Comparison of ENCODE assay signal across 16 cellular contexts in the genomic region with DNA sequence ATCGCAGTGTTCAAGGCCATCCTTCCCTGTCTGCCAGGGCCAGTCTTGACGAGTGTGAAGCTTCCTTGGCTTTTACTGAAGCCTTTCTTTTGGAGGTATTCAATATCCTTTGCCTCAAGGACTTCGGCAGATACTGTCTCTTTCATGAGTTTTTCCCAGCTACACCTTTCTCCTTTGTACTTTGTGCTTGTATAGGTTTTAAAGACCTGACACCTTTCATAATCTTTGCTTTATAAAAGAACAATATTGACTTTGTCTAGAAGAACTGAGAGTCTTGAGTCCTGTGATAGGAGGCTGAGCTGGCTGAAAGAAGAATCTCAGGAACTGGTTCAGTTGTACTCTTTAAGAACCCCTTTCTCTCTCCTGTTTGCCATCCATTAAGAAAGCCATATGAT. TPM values are rescaled to one million over a fixed set of nuclear protein-coding genes. Genes with fewer than 3 reads are reported as not detected.
"Had no signal": no experiment of that assay in that cellular context is flagged by ENCODE, and none has a peak within 500 bp of the region (broad histone marks: within the 10 kb centered on the region; RNA-seq: fewer than 3 reads in every experiment).

No MANE protein-coding gene starts in this region.

- H3K4me3 ChIP-seq: esophagus muscularis mucosa, gastrocnemius medialis, lung, ovary, right atrium auricular region, tibial nerve had no signal

- H3K36me3 ChIP-seq: gastrocnemius medialis, ovary, right atrium auricular region had no signal

- H3K27me3 ChIP-seq: esophagus muscularis mucosa, gastrocnemius medialis, ovary, right atrium auricular region, tibial nerve had no signal

- ATAC-seq: effector memory CD8-positive, alpha-beta T cell; gastrocnemius medialis; left ventricle myocardium superior; naive thymus-derived CD4-positive, alpha-beta T cell had no signal

- DNase-seq: effector memory CD8-positive, alpha-beta T cell; gastrocnemius medialis; immature natural killer cell; left ventricle myocardium superior; mesendoderm; naive thymus-derived CD4-positive, alpha-beta T cell; ovary; stimulated activated CD4-positive, alpha-beta T cell treated with anti-CD3 and anti-CD28 coated beads, Interleukin-12 subunit alpha, Interleukin-12 subunit beta, amount 100 ng/mL, for 4 hours had no signal

- H3K4me1 ChIP-seq: gastrocnemius medialis, right atrium auricular region had no signal

- H3K27ac ChIP-seq: epithelial cell of prostate, esophagus muscularis mucosa, gastrocnemius medialis, ovary, right atrium auricular region, tibial nerve had no signal

- H3K9me3 ChIP-seq: esophagus muscularis mucosa, gastrocnemius medialis, ovary, right atrium auricular region, tibial nerve had no signal

- H3K9me3 Mint-ChIP-seq: dendritic cell treated with granulocyte-macrophage colony-stimulating factor and Interleukin-4, amounts not matched to agents 40 ng/mL and 50 ng/mL, for 4 days; effector memory CD8-positive, alpha-beta T cell; immature natural killer cell; naive thymus-derived CD4-positive, alpha-beta T cell; neural crest cell; stimulated activated naive CD8-positive, alpha-beta T cell treated with anti-CD3 and anti-CD28 coated beads, Interleukin-15, Interleukin-2, amounts not matched to agents 100 ng/mL and 50 ng/mL, for 24 hours had no signal

- H3K27me3 Mint-ChIP-seq: dendritic cell treated with granulocyte-macrophage colony-stimulating factor and Interleukin-4, amounts not matched to agents 40 ng/mL and 50 ng/mL, for 4 days; effector memory CD8-positive, alpha-beta T cell; stimulated activated naive CD8-positive, alpha-beta T cell treated with anti-CD3 and anti-CD28 coated beads, Interleukin-15, Interleukin-2, amounts not matched to agents 100 ng/mL and 50 ng/mL, for 24 hours had no signal

- H3K4me3 Mint-ChIP-seq: dendritic cell treated with granulocyte-macrophage colony-stimulating factor and Interleukin-4, amounts not matched to agents 40 ng/mL and 50 ng/mL, for 4 days; effector memory CD8-positive, alpha-beta T cell; immature natural killer cell; naive thymus-derived CD4-positive, alpha-beta T cell; neural crest cell; stimulated activated naive CD8-positive, alpha-beta T cell treated with anti-CD3 and anti-CD28 coated beads, Interleukin-15, Interleukin-2, amounts not matched to agents 100 ng/mL and 50 ng/mL, for 24 hours had no signal

- H3K27ac Mint-ChIP-seq: effector memory CD8-positive, alpha-beta T cell had no signal

- H3K4me1 Mint-ChIP-seq: neural crest cell had no signal

RNA-seq across cellular contexts. Expression of a gene that starts 41.3 kb away (rescaled TPM):
- polyA plus RNA-seq: naive thymus-derived CD4-positive, alpha-beta T cell had no signal
